Comparison of ENCODE assay signal across 1 cellular context in the genomic region with DNA sequence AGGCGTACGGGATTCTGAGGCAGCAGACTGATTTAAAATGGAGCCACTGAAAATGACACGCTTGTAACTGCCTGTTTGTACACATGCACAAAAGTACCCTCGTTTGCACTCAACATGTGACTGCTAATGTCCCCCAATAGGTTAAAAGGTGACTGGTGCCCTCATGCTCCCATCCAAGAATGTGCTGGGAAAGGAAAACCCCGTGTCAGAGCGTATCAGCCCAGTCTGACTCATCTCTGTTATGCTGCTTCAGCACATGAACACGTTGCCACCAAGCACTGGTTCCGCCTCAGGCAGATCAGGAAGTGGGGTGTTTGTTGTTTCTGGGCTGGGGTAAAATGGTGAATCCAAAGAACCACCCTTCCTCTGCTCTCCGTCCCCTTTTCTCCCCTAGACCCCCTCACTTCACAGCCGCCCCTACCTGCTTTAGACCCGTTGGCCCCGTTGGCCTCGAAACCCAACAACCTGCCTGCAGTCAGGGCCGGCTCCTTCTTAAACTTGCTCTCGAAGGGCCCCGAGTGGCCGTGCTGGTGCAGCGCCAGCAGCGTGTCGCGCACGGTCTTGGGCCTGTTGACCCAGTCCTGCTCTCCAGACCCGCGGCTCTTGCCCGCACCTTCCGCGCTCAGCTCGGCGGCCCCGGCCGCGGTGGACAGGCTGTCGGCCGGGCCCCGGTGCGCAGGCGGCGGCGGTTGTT.
TF ChIP-seq lines count a peak whose summit lies in the region.

No MANE protein-coding gene starts in this region.

TF ChIP-seq in HepG2, 621 proteins besides CTCF, POLR2A, EP300 and RAD21 (continued from another document and continues in another):
- TF ChIP-seq SOX13 (IDR thresholded peaks at IDR 0.05): peak; percentile 14; the same call in 1 of the 2 replicates
- no peak; a peak in 1 of 4 replicates for TF ChIP-seq SOX13 (CRISPR knock-in tag; conservative IDR thresholded peaks at IDR 0.05 in 1 of 2, IDR thresholded peaks at IDR 0.05 in 1 of 2)
- TF ChIP-seq PAWR (CRISPR knock-in tag; IDR thresholded peaks at IDR 0.05; ENCODE audit: borderline replicate concordance): no peak
- peak; percentile 71 for TF ChIP-seq DMAP1 (CRISPR knock-in tag; IDR thresholded peaks at IDR 0.05)
- no peak; the same call in 1 of the 2 replicates for TF ChIP-seq ZNF552 (CRISPR knock-in tag; IDR thresholded peaks at IDR 0.05; ENCODE audit: borderline replicate concordance)
- no peak for TF ChIP-seq ZNF790 (CRISPR knock-in tag; IDR thresholded peaks at IDR 0.05; ENCODE audit: borderline replicate concordance)
- TF ChIP-seq, protein P1, sequence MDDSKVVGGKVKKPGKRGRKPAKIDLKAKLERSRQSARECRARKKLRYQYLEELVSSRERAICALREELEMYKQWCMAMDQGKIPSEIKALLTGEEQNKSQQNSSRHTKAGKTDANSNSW (CRISPR knock-in tag; IDR thresholded peaks at IDR 0.05; ENCODE audit: borderline replicate concordance): no peak
- TF ChIP-seq, protein P2, sequence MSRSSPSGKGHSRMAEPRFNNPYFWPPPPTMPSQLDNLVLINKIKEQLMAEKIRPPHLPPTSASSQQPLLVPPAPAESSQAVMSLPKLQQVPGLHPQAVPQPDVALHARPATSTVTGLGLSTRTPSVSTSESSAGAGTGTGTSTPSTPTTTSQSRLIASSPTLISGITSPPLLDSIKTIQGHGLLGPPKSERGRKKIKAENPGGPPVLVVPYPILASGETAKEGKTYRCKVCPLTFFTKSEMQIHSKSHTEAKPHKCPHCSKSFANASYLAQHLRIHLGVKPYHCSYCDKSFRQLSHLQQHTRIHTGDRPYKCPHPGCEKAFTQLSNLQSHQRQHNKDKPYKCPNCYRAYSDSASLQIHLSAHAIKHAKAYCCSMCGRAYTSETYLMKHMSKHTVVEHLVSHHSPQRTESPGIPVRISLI (CRISPR knock-in tag; IDR thresholded peaks at IDR 0.05; ENCODE audit: borderline replicate concordance): no peak
- no peak for TF ChIP-seq SNAI1 (CRISPR knock-in tag; IDR thresholded peaks at IDR 0.05; ENCODE audit: borderline replicate concordance)
- peak; percentile 29; the same call in 1 of the 2 replicates for TF ChIP-seq ZNF430 (CRISPR knock-in tag; IDR thresholded peaks at IDR 0.05)
- TF ChIP-seq ZNF567 (CRISPR knock-in tag; IDR thresholded peaks at IDR 0.05; ENCODE audit: borderline replicate concordance): no peak
- no peak for TF ChIP-seq ZNF788 (CRISPR knock-in tag; IDR thresholded peaks at IDR 0.05; ENCODE audit: borderline replicate concordance)
- TF ChIP-seq, protein P3, sequence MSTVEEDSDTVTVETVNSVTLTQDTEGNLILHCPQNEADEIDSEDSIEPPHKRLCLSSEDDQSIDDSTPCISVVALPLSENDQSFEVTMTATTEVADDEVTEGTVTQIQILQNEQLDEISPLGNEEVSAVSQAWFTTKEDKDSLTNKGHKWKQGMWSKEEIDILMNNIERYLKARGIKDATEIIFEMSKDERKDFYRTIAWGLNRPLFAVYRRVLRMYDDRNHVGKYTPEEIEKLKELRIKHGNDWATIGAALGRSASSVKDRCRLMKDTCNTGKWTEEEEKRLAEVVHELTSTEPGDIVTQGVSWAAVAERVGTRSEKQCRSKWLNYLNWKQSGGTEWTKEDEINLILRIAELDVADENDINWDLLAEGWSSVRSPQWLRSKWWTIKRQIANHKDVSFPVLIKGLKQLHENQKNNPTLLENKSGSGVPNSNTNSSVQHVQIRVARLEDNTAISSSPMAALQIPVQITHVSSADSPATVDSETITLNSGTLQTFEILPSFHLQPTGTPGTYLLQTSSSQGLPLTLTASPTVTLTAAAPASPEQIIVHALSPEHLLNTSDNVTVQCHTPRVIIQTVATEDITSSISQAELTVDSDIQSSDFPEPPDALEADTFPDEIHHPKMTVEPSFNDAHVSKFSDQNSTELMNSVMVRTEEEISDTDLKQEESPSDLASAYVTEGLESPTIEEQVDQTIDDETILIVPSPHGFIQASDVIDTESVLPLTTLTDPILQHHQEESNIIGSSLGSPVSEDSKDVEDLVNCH (CRISPR knock-in tag; IDR thresholded peaks at IDR 0.05): 0 out of 2 replicates have a peak, but pooled peaks have one; percentile 34
- no peak for TF ChIP-seq ZNF672 (CRISPR knock-in tag; IDR thresholded peaks at IDR 0.05)
- TF ChIP-seq MTF2 (CRISPR knock-in tag; IDR thresholded peaks at IDR 0.05; ENCODE audit: borderline replicate concordance): no peak
- peak; percentile 72 for TF ChIP-seq NR2F6 (IDR thresholded peaks at IDR 0.05)
- peak; percentile 89 for TF ChIP-seq NR2F6 (CRISPR knock-in tag; IDR thresholded peaks at IDR 0.05)
- peak; percentile 69; the same call in 1 of the 2 replicates for TF ChIP-seq JUNB (CRISPR knock-in tag; IDR thresholded peaks at IDR 0.05; ENCODE audit: borderline replicate concordance)
- 0 out of 2 replicates have a peak, but pooled peaks have one; percentile 9 for TF ChIP-seq RARG (CRISPR knock-in tag; IDR thresholded peaks at IDR 0.05; ENCODE audit: low read depth)
- TF ChIP-seq U2AF2 (IDR thresholded peaks at IDR 0.05; ENCODE audit: low read depth, low read length): 0 out of 2 replicates have a peak, but pooled peaks have one; percentile 35
- no peak for TF ChIP-seq ZFP62 (CRISPR knock-in tag; IDR thresholded peaks at IDR 0.05)
- TF ChIP-seq ZBTB4 (CRISPR knock-in tag; IDR thresholded peaks at IDR 0.05; ENCODE audit: borderline replicate concordance): no peak
- TF ChIP-seq ZBTB1 (CRISPR knock-in tag; IDR thresholded peaks at IDR 0.05; ENCODE audit: borderline replicate concordance): no peak
- peak; percentile 98 for TF ChIP-seq KAT7 (CRISPR knock-in tag; IDR thresholded peaks at IDR 0.05; ENCODE audit: borderline replicate concordance)
- peak; percentile 97 for TF ChIP-seq FOSL2 (CRISPR knock-in tag; IDR thresholded peaks at IDR 0.05)
- peak; percentile 63 for TF ChIP-seq ZNF503 (CRISPR knock-in tag; IDR thresholded peaks at IDR 0.05)
- peak; percentile 88 for TF ChIP-seq ARNTL (CRISPR knock-in tag; IDR thresholded peaks at IDR 0.05)
- TF ChIP-seq NR0B2 (CRISPR knock-in tag; IDR thresholded peaks at IDR 0.05): peak; percentile 22; the same call in 1 of the 2 replicates
- no peak for TF ChIP-seq RBAK (CRISPR knock-in tag; IDR thresholded peaks at IDR 0.05)
- TF ChIP-seq, protein P4, sequence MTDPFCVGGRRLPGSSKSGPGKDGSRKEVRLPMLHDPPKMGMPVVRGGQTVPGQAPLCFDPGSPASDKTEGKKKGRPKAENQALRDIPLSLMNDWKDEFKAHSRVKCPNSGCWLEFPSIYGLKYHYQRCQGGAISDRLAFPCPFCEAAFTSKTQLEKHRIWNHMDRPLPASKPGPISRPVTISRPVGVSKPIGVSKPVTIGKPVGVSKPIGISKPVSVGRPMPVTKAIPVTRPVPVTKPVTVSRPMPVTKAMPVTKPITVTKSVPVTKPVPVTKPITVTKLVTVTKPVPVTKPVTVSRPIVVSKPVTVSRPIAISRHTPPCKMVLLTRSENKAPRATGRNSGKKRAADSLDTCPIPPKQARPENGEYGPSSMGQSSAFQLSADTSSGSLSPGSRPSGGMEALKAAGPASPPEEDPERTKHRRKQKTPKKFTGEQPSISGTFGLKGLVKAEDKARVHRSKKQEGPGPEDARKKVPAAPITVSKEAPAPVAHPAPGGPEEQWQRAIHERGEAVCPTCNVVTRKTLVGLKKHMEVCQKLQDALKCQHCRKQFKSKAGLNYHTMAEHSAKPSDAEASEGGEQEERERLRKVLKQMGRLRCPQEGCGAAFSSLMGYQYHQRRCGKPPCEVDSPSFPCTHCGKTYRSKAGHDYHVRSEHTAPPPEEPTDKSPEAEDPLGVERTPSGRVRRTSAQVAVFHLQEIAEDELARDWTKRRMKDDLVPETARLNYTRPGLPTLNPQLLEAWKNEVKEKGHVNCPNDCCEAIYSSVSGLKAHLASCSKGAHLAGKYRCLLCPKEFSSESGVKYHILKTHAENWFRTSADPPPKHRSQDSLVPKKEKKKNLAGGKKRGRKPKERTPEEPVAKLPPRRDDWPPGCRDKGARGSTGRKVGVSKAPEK (CRISPR knock-in tag; IDR thresholded peaks at IDR 0.05; ENCODE audit: borderline replicate concordance): no peak
- no peak for TF ChIP-seq ZNF776 (CRISPR knock-in tag; IDR thresholded peaks at IDR 0.05)
- peak; percentile 93 to 97 for TF ChIP-seq MAFK (conservative IDR thresholded peaks at IDR 0.05 in 1 of 2, IDR thresholded peaks at IDR 0.05 in 1 of 2; ENCODE audit: low read length in 2 of 2)
- TF ChIP-seq ZFP1 (CRISPR knock-in tag; IDR thresholded peaks at IDR 0.05): no peak; the same call in 1 of the 2 replicates
- peak; percentile 46 for TF ChIP-seq GATAD2A (CRISPR knock-in tag; IDR thresholded peaks at IDR 0.05)
- TF ChIP-seq ZNF841 (CRISPR knock-in tag; IDR thresholded peaks at IDR 0.05; ENCODE audit: borderline replicate concordance): no peak
- TF ChIP-seq TIGD3 (CRISPR knock-in tag; IDR thresholded peaks at IDR 0.05; ENCODE audit: borderline replicate concordance): no peak
- TF ChIP-seq, protein P5, sequence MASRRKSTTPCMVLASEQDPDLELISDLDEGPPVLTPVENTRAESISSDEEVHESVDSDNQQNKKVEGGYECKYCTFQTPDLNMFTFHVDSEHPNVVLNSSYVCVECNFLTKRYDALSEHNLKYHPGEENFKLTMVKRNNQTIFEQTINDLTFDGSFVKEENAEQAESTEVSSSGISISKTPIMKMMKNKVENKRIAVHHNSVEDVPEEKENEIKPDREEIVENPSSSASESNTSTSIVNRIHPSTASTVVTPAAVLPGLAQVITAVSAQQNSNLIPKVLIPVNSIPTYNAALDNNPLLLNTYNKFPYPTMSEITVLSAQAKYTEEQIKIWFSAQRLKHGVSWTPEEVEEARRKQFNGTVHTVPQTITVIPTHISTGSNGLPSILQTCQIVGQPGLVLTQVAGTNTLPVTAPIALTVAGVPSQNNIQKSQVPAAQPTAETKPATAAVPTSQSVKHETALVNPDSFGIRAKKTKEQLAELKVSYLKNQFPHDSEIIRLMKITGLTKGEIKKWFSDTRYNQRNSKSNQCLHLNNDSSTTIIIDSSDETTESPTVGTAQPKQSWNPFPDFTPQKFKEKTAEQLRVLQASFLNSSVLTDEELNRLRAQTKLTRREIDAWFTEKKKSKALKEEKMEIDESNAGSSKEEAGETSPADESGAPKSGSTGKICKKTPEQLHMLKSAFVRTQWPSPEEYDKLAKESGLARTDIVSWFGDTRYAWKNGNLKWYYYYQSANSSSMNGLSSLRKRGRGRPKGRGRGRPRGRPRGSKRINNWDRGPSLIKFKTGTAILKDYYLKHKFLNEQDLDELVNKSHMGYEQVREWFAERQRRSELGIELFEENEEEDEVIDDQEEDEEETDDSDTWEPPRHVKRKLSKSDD (CRISPR knock-in tag; IDR thresholded peaks at IDR 0.05; ENCODE audit: low read depth): no peak
- peak; percentile 65 for TF ChIP-seq CREB1 (IDR thresholded peaks at IDR 0.05)
- peak; percentile 46; the same call in 1 of the 2 replicates for TF ChIP-seq CREB1 (CRISPR knock-in tag; IDR thresholded peaks at IDR 0.05)
- peak; percentile 37; the same call in 1 of the 2 replicates for TF ChIP-seq HBP1 (CRISPR knock-in tag; IDR thresholded peaks at IDR 0.05; ENCODE audit: low read depth)
